11 cellular contexts compared by ENCODE assay signal in genomic region chr10:133306941-133307379, GRCh38. TPM values are rescaled to one million over a fixed set of nuclear protein-coding genes. Genes with fewer than 3 reads are reported as not detected.
DNase-seq lines count a peak whose midpoint lies in the region; ATAC-seq and TF ChIP-seq lines count a peak whose summit lies in the region.
"Had no signal": no experiment of that assay in that cellular context is flagged by ENCODE, and none has a peak within 500 bp of the region (broad histone marks: within the 10 kb centered on the region; RNA-seq: fewer than 3 reads in every experiment).

No MANE protein-coding gene starts in this region.

- no peak overlapping the region for H4K91ac ChIP-seq in neuronal stem cell (ENCODE audit: low read depth, low read length, poor library complexity)

- H3K27ac Mint-ChIP-seq in CD4-positive, alpha-beta T cell, result peak overlapping the region; percentile 99
- H3K27ac Mint-ChIP-seq in dendritic cell treated with granulocyte-macrophage colony-stimulating factor and Interleukin-4, amounts not matched to agents 40 ng/mL and 50 ng/mL, for 4 days, result peak overlapping the region; percentile 99

- H2BK12ac ChIP-seq in neuronal stem cell (ENCODE audit: low read length), result no peak overlapping the region

- CTCF ChIA-PET in CD4-positive, alpha-beta T cell (lab: Charles Lee), result interaction anchor here (1.3 to 1.9 kb wide), 5 partner anchors 9 to 48 kb away, joined by 3 to 20 read pairs (median 8); partner anchors contain the start of gene ADAM8

- no peak overlapping the region for H3K23ac ChIP-seq in neuronal stem cell (ENCODE audit: low read depth, low read length, poor library complexity)

- no peak for ATAC-seq in CD4-positive, alpha-beta T cell (ENCODE audit: poor library complexity)
- ATAC-seq in GM18505 (IDR thresholded peaks at IDR 0.05; ENCODE audit: unreplicated experiment), result no peak
- ATAC-seq: right cardiac atrium, Right ventricle myocardium inferior had no signal

- no peak overlapping the region for H3K14ac ChIP-seq in neuronal stem cell (ENCODE audit: low read length)

- H3K4me1 Mint-ChIP-seq in CD4-positive, alpha-beta T cell (ENCODE audit: low read depth), result peaks cover 26% of the 10 kb centered on the region
- H3K4me1 Mint-ChIP-seq in dendritic cell treated with granulocyte-macrophage colony-stimulating factor and Interleukin-4, amounts not matched to agents 40 ng/mL and 50 ng/mL, for 4 days (ENCODE audit: low read depth), result peaks cover 54% of the 10 kb centered on the region

- H4K8ac ChIP-seq in neuronal stem cell (ENCODE audit: low read depth, low read length), result no peak overlapping the region

- H3K9ac ChIP-seq in neuronal stem cell (ENCODE audit: low read depth, low read length, poor library complexity), result peak overlapping the region; percentile 53

- H3K18ac ChIP-seq in neuronal stem cell (ENCODE audit: low read length), result peak overlapping the region; percentile 59

- H3K4me2 ChIP-seq in neuronal stem cell (ENCODE audit: insufficient read depth, low read length, poor library complexity, severe bottlenecking), result no peak overlapping the region

- H3K27me3 Mint-ChIP-seq in CD4-positive, alpha-beta T cell, result peaks cover 7% of the 10 kb centered on the region
- H3K27me3 Mint-ChIP-seq in dendritic cell treated with granulocyte-macrophage colony-stimulating factor and Interleukin-4, amounts not matched to agents 40 ng/mL and 50 ng/mL, for 4 days, result no peaks in the 10 kb centered on the region

- H3K4me3 ChIP-seq in MG63 (peak overlapping the region; percentile 76; the same call in 1 of the 2 replicates), neuronal stem cell (ENCODE audit: low read length in 2 of 2) (peak overlapping the region in 1 of 2 donors; percentile 81)

- no peak for TF ChIP-seq POLR2A in GM18505 (IDR thresholded peaks at IDR 0.05; ENCODE audit: borderline replicate concordance, extremely low read depth, insufficient read depth, insufficient read length)

- H3K27me3 ChIP-seq in CD4-positive, alpha-beta T cell (ENCODE audit: control insufficient read depth, insufficient read depth, low read length), result no peaks in the 10 kb centered on the region
- H3K27me3 ChIP-seq in MG63, result no peaks in the 10 kb centered on the region
- H3K27me3 ChIP-seq in neuronal stem cell (ENCODE audit: control insufficient read depth in 3 of 3, insufficient read depth in 3 of 3, low read depth in 1 of 3, low read length in 3 of 3), result no peaks in the 10 kb centered on the region

- H3K4ac ChIP-seq in neuronal stem cell (ENCODE audit: low read length), result no peak overlapping the region

- no peak for TF ChIP-seq CTCF in CD4-positive, alpha-beta T cell (IDR thresholded peaks at IDR 0.05)

- peaks cover 8 to 12% of the 10 kb centered on the region in 2 donors for H3K4me1 ChIP-seq in neuronal stem cell (ENCODE audit: control insufficient read depth in 2 of 2, insufficient read depth in 1 of 2, low read depth in 1 of 2, low read length in 2 of 2)

- H2AK5ac ChIP-seq in neuronal stem cell (ENCODE audit: low read depth, low read length), result no peak overlapping the region

- H3K36me3 ChIP-seq in MG63 (peaks cover 17% of the 10 kb centered on the region), neuronal stem cell (replicated peaks in 1 of 2; ENCODE audit: control insufficient read depth in 2 of 2, insufficient read depth in 2 of 2, low read length in 2 of 2) (peaks cover 28 to 37% of the 10 kb centered on the region in 2 donors)

- POLR2A ChIA-PET in CD4-positive, alpha-beta T cell (lab: Charles Lee), result interaction anchor here (0.6 to 1.5 kb wide), 3 partner anchors 9 to 50 kb away, joined by 3 to 4 read pairs (median 3); no protein-coding TSS in a partner anchor

- DNase-seq in CD4-positive, alpha-beta T cell, result no peak
- DNase-seq in MG63 (no peak), neuronal stem cell (ENCODE audit: low spot score) (no peak), A172 (ENCODE audit: low spot score) (no peak), NCI-H2107 (lab: John Stamatoyannopoulos, UW) (no peak), DMS79 treated with DMSO at 0.1 percent for 48 hours (lab: John Stamatoyannopoulos, UW) (no peak)
- DNase-seq: NCI-H1092 had no signal

- peak overlapping the region; percentile 99 for H3K27ac ChIP-seq in CD4-positive, alpha-beta T cell (ENCODE audit: low read depth, low read length)
- H3K27ac ChIP-seq in neuronal stem cell (replicated peaks; ENCODE audit: low read length), result no peak overlapping the region

- H3K9me3 Mint-ChIP-seq in CD4-positive, alpha-beta T cell, result no peaks in the 10 kb centered on the region
- no peaks in the 10 kb centered on the region for H3K9me3 Mint-ChIP-seq in dendritic cell treated with granulocyte-macrophage colony-stimulating factor and Interleukin-4, amounts not matched to agents 40 ng/mL and 50 ng/mL, for 4 days

- H3K79me1 ChIP-seq in neuronal stem cell (ENCODE audit: low read depth, low read length), result peaks cover 31% of the 10 kb centered on the region

- H3K36me3 Mint-ChIP-seq in CD4-positive, alpha-beta T cell (ENCODE audit: low read depth), result peaks cover 55% of the 10 kb centered on the region
- H3K36me3 Mint-ChIP-seq in dendritic cell treated with granulocyte-macrophage colony-stimulating factor and Interleukin-4, amounts not matched to agents 40 ng/mL and 50 ng/mL, for 4 days (ENCODE audit: low read depth), result peaks cover 78% of the 10 kb centered on the region

- no peak overlapping the region for H2AFZ ChIP-seq in neuronal stem cell (ENCODE audit: low read length)

- H2BK15ac ChIP-seq in neuronal stem cell (ENCODE audit: low read length), result no peak overlapping the region

- H2BK5ac ChIP-seq in neuronal stem cell (ENCODE audit: low read length), result no peak overlapping the region

- H3K9me3 ChIP-seq in CD4-positive, alpha-beta T cell (ENCODE audit: control insufficient read depth, low read length), result no peaks in the 10 kb centered on the region
- H3K9me3 ChIP-seq in MG63 (no peaks in the 10 kb centered on the region), neuronal stem cell (replicated peaks in 1 of 2; ENCODE audit: control insufficient read depth in 2 of 2, insufficient read depth in 1 of 2, low read depth in 1 of 2, low read length in 2 of 2) (peaks cover 0 to 3% of the 10 kb centered on the region in 2 donors)

- H2BK120ac ChIP-seq in neuronal stem cell (ENCODE audit: low read depth, low read length), result peak overlapping the region; percentile 47

- intact Hi-C loops in CD4-positive, alpha-beta T cell (cut with DNase I, micrococcal nuclease), result loop anchor here in 1 of 2 experiments (2.0 to 5.0 kb wide), 2 partner anchors 50 to 214 kb away; no protein-coding TSS in a partner anchor
- intact Hi-C loops in dendritic cell treated with granulocyte-macrophage colony-stimulating factor and Interleukin-4, amounts not matched to agents 40 ng/mL and 50 ng/mL, for 4 days (cut with micrococcal nuclease), result no loop called here

- no CpG with 5 or more reads among the region's 17 CpGs for WGBS in neuronal stem cell (ENCODE audit: extremely low coverage in 2 of 2, insufficient read length in 2 of 2, insufficient replicate concordance in 1 of 2), 2 donors

- H3K4me3 Mint-ChIP-seq in CD4-positive, alpha-beta T cell, result peak overlapping the region; percentile 81
- H3K4me3 Mint-ChIP-seq in dendritic cell treated with granulocyte-macrophage colony-stimulating factor and Interleukin-4, amounts not matched to agents 40 ng/mL and 50 ng/mL, for 4 days, result peak overlapping the region; percentile 96

RNA-seq across cellular contexts. Expression of gene TUBGCP2, which starts 1.7 kb away (rescaled TPM):
- total RNA-seq in CD4-positive, alpha-beta T cell, result 10 to 100 TPM; 89.3 to 94.2 TPM
- total RNA-seq in MG63 (2014; rRNA removed; shearing (Covaris generic); ENCODE audit: low replicate concordance), result 58.6 and 80.8 TPM in 2 replicates
- polyA plus RNA-seq in neuronal stem cell (2013, experiment 1 of 2), result 33.5 TPM
- 35.6 TPM for polyA plus RNA-seq in neuronal stem cell (2013, experiment 2 of 2)
- 29.3 and 35.9 TPM in 2 replicates for total RNA-seq in A172 (2014; rRNA removed; shearing (Covaris generic))

RNA-seq across cellular contexts. Expression of gene ZNF511, which starts 1.8 kb away (rescaled TPM):
- total RNA-seq in CD4-positive, alpha-beta T cell, result 10 to 100 TPM; 38.1 to 40.9 TPM
- total RNA-seq in MG63 (2014; rRNA removed; shearing (Covaris generic); ENCODE audit: low replicate concordance), result 42.0 and 75.7 TPM in 2 replicates
- polyA plus RNA-seq in neuronal stem cell (2013, experiment 1 of 2), result 40.1 TPM
- 35.5 TPM for polyA plus RNA-seq in neuronal stem cell (2013, experiment 2 of 2)
- total RNA-seq in A172 (2014; rRNA removed; shearing (Covaris generic)), result 13.4 and 26.6 TPM in 2 replicates

RNA-seq across cellular contexts. Expression of gene CALY, which starts 29.7 kb away (rescaled TPM):
- total RNA-seq in CD4-positive, alpha-beta T cell, result 1 to 10 TPM; 3.8 to 3.9 TPM
- total RNA-seq in MG63 (2014; rRNA removed; shearing (Covaris generic); ENCODE audit: low replicate concordance), result not detected in 2 replicates
- 9.4 TPM for polyA plus RNA-seq in neuronal stem cell (2013, experiment 1 of 2)
- 11.0 TPM for polyA plus RNA-seq in neuronal stem cell (2013, experiment 2 of 2)
- not detected in 2 replicates for total RNA-seq in A172 (2014; rRNA removed; shearing (Covaris generic))
- total RNA-seq: right cardiac atrium, Right ventricle myocardium inferior had no signal

RNA-seq across cellular contexts. Expression of gene ADAM8, which starts 30.3 kb away (rescaled TPM):
- total RNA-seq in CD4-positive, alpha-beta T cell, result 10 to 100 TPM; 95.6 to 95.9 TPM
- total RNA-seq in MG63 (2014; rRNA removed; shearing (Covaris generic); ENCODE audit: low replicate concordance), result 0.52 and 1.5 TPM in 2 replicates
- 1.1 TPM for polyA plus RNA-seq in neuronal stem cell (2013, experiment 1 of 2)
- 1.3 TPM for polyA plus RNA-seq in neuronal stem cell (2013, experiment 2 of 2)
- total RNA-seq in A172 (2014; rRNA removed; shearing (Covaris generic)), result 0.31 and 0.93 TPM in 2 replicates

RNA-seq across cellular contexts. Expression of gene PRAP1, which starts 40.2 kb away (rescaled TPM):
- total RNA-seq in CD4-positive, alpha-beta T cell, result not detected
- not detected in 2 replicates for total RNA-seq in MG63 (2014; rRNA removed; shearing (Covaris generic); ENCODE audit: low replicate concordance)
- 0.52 TPM for polyA plus RNA-seq in neuronal stem cell (2013, experiment 1 of 2)
- polyA plus RNA-seq in neuronal stem cell (2013, experiment 2 of 2), result 0.43 TPM
- total RNA-seq in A172 (2014; rRNA removed; shearing (Covaris generic)), result 0.60 TPM in 1 of 2 replicates, not detected in the other
- total RNA-seq: right cardiac atrium, Right ventricle myocardium inferior had no signal
- polyA plus RNA-seq: right cardiac atrium had no signal
